ENCODE assay signal across 1 cellular context in genomic region chr1:117059678-117060440, GRCh38.
TF ChIP-seq lines count a peak whose summit lies in the region.

TTF2 (plus strand) TSS chr1:117060326; CDS start chr1:117060347, 21 bp downstream.

TF ChIP-seq in SK-N-SH treated with all-trans-retinoic acid at 6 μM for 48 hours, 23 proteins besides CTCF, POLR2A, EP300 and RAD21 (continued from another document):
- no peak for TF ChIP-seq PATZ1 (CRISPR knock-in tag; IDR thresholded peaks at IDR 0.05; ENCODE audit: borderline replicate concordance)
- no peak for TF ChIP-seq ZNF70 (CRISPR knock-in tag; IDR thresholded peaks at IDR 0.05)
- TF ChIP-seq PPARA (CRISPR knock-in tag; IDR thresholded peaks at IDR 0.05; ENCODE audit: borderline replicate concordance): no peak
